17 cellular contexts compared by ENCODE assay signal in the genomic region with DNA sequence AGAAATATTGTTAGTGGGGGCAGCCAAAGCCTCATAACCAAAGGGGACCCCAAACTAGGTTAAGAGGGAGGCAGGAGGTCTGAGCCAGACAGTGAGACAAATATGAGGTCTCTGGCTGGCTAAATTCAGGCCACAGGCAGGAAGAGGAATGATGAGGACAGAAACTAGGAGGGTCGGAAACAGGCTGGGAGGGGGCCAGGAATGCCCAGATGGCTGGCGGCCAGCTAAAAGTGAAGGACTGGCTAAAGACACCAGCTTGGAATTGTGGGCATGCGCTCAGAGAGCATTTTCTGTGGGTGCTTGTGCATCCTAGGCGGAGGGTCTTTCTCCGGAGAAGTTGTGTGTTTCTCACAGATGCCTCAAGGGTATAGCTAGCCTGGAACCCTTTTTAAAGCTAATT.
DNase-seq lines count a peak whose midpoint lies in the region; ATAC-seq, FAIRE-seq and TF ChIP-seq lines count a peak whose summit lies in the region.
"Had no signal": no experiment of that assay in that cellular context is flagged by ENCODE, and none has a peak within 500 bp of the region (broad histone marks: within the 10 kb centered on the region; RNA-seq: fewer than 3 reads in every experiment).

No MANE protein-coding gene starts in this region.

- peaks cover 6% of the 10 kb centered on the region for H3K9me3 Mint-ChIP-seq in Calu3 (ENCODE audit: low read depth, unreplicated experiment)

- H3K27me3 ChIP-seq in breast epithelium (no peaks in the 10 kb centered on the region), esophagus squamous epithelium (no peaks in the 10 kb centered on the region), pancreas (no peaks in the 10 kb centered on the region), heart right ventricle (no peaks in the 10 kb centered on the region)

- BruUV-seq in Calu3 (replicated peaks; lab: Mats Ljungman, UMichigan) = no TSS peak

- H3K27ac ChIP-seq in breast epithelium (peak overlapping the region; percentile 85 to 90), esophagus squamous epithelium (peak overlapping the region; percentile 45 to 79 (median 76)), pancreas (peak overlapping the region; percentile 70 to 82 (median 78)), heart right ventricle (no peak overlapping the region)
- H3K27ac ChIP-seq: 22Rv1, GM23248 had no signal

- H3K36me3 Mint-ChIP-seq in Calu3 (ENCODE audit: insufficient read depth, unreplicated experiment) = peaks cover 5% of the 10 kb centered on the region
- H3K36me3 Mint-ChIP-seq: CD14-positive monocyte; CD8-positive, alpha-beta memory T cell had no signal

- FAIRE-seq in pancreas (lab: Jason Lieb, UNC) (no peak), D721Med (lab: Jason Lieb, UNC) (no peak)
- FAIRE-seq: GM12878, GM18507 had no signal

- no peak for TF ChIP-seq POLR2A in breast epithelium (IDR thresholded peaks at IDR 0.05)
- TF ChIP-seq POLR2A in esophagus squamous epithelium (IDR thresholded peaks at IDR 0.05) = no peak

- intact Hi-C loops in Calu3 (cut with micrococcal nuclease; ENCODE audit: unreplicated experiment) = loop anchor here (5.0 to 10.0 kb wide), 2 partner anchors 247 to 315 kb away; no protein-coding TSS in a partner anchor
- intact Hi-C loops in breast epithelium (cut with DNase I; ENCODE audit: low total_unique reads) = no loop called here
- intact Hi-C loops in esophagus squamous epithelium (cut with DNase I) = no loop called here
- intact Hi-C loops in pancreas (cut with DNase I) = loop anchor here in 1 of 3 donors (10.0 kb wide), 1 partner anchor 575 kb away; no protein-coding TSS in a partner anchor
- intact Hi-C loops in heart right ventricle (cut with DNase I) = loop anchor here in 5 of 10 donors (5.0 to 10.0 kb wide), 3 partner anchors 572 to 577 kb away; no protein-coding TSS in a partner anchor

- no peak for ATAC-seq in pancreas
- no peak for ATAC-seq in heart right ventricle
- ATAC-seq: GM12878 had no signal

- DNase-seq in Calu3 = no peak
- DNase-seq in breast epithelium (ENCODE audit: low spot score in 2 of 2) = peak in 1 of 2 donors; percentile 50
- no peak for DNase-seq in esophagus squamous epithelium (lab: John Stamatoyannopoulos, UW)
- peak in 1 of 6 donors; percentile 29 for DNase-seq in pancreas
- no peak for DNase-seq in T1000 (lab: John Stamatoyannopoulos, UW)
- no peak for DNase-seq in heart right ventricle
- no peak for DNase-seq in D721Med (ENCODE audit: insufficient read length, low spot score)
- DNase-seq in NCI-H1092 treated with DMSO at 0.1 percent for 48 hours (lab: John Stamatoyannopoulos, UW) = no peak
- DNase-seq: Caco-2; CD8-positive, alpha-beta memory T cell; DMS 273 treated with DMSO at 0.1 percent for 48 hours; GM23248; H7 had no signal

- peak overlapping the region; percentile 49 for H3K27ac Mint-ChIP-seq in Calu3 (ENCODE audit: unreplicated experiment)
- H3K27ac Mint-ChIP-seq: CD14-positive monocyte; CD8-positive, alpha-beta memory T cell had no signal

- H3K36me3 ChIP-seq in breast epithelium = no peaks in the 10 kb centered on the region
- H3K36me3 ChIP-seq in esophagus squamous epithelium = no peaks in the 10 kb centered on the region
- H3K36me3 ChIP-seq in pancreas = no peaks in the 10 kb centered on the region
- H3K36me3 ChIP-seq in heart right ventricle = no peaks in the 10 kb centered on the region

- CTCF ChIA-PET in Calu3 (lab: Charles Lee) = no interaction called here

- TF ChIP-seq CTCF in Calu3 (IDR thresholded peaks at IDR 0.05; ENCODE audit: unreplicated experiment) = no peak
- TF ChIP-seq CTCF in breast epithelium (IDR thresholded peaks at IDR 0.05) = no peak
- TF ChIP-seq CTCF in esophagus squamous epithelium (IDR thresholded peaks at IDR 0.05) = no peak
- no peak for TF ChIP-seq CTCF in pancreas (IDR thresholded peaks at IDR 0.05)
- TF ChIP-seq CTCF in heart right ventricle (IDR thresholded peaks at IDR 0.05) = no peak
- no peak for TF ChIP-seq CTCF in D721Med (IDR thresholded peaks at IDR 0.05; ENCODE audit: insufficient read depth, missing control alignments)

- peaks cover 43% of the 10 kb centered on the region for H3K4me1 Mint-ChIP-seq in Calu3 (ENCODE audit: low read depth, unreplicated experiment)
- H3K4me1 Mint-ChIP-seq: CD14-positive monocyte; CD8-positive, alpha-beta memory T cell had no signal

- no peaks in the 10 kb centered on the region for H3K27me3 Mint-ChIP-seq in Calu3 (ENCODE audit: unreplicated experiment)
- H3K27me3 Mint-ChIP-seq: CD8-positive, alpha-beta memory T cell had no signal

- H3K4me1 ChIP-seq in breast epithelium (peaks cover 0 to 6% of the 10 kb centered on the region in 2 donors), esophagus squamous epithelium (peaks cover 8 to 55% (median 36%) of the 10 kb centered on the region in 3 donors), pancreas (peaks cover 5 to 23% (median 11%) of the 10 kb centered on the region in 3 donors), heart right ventricle (peaks cover 0 to 11% (median 2%) of the 10 kb centered on the region in 9 donors)

- H3K4me3 Mint-ChIP-seq in Calu3 (ENCODE audit: low read depth, unreplicated experiment) = no peak overlapping the region
- H3K4me3 Mint-ChIP-seq: CD14-positive monocyte; CD8-positive, alpha-beta memory T cell had no signal

- WGBS in esophagus squamous epithelium, 2 donors = 74 to 83% methylated on average over 3 to 5 of the region's 5 CpGs
- 76 to 78% methylated on average over 5 of the region's 5 CpGs for WGBS in pancreas, 2 donors
- WGBS in heart right ventricle, 2 donors = 75 to 87% methylated on average over 5 of the region's 5 CpGs

- no peaks in the 10 kb centered on the region for H3K9me3 ChIP-seq in breast epithelium
- no peaks in the 10 kb centered on the region for H3K9me3 ChIP-seq in esophagus squamous epithelium
- no peaks in the 10 kb centered on the region for H3K9me3 ChIP-seq in pancreas
- peaks cover 0 to 7% (median 0%) of the 10 kb centered on the region in 11 donors for H3K9me3 ChIP-seq in heart right ventricle

- H3K4me3 ChIP-seq in breast epithelium (no peak overlapping the region), esophagus squamous epithelium (no peak overlapping the region), pancreas (peak overlapping the region in 2 of 4 donors; percentile 10 to 26), heart right ventricle (no peak overlapping the region)
- H3K4me3 ChIP-seq: GM12878, GM23248 had no signal

Comparison
In these comparisons a context has a peak if more than half of its experiments do, and no peak if none do; other contexts are left out.
1. H3K27ac ChIP-seq: peak in breast epithelium (2 of 2), esophagus squamous epithelium (4 of 4) and pancreas (4 of 4); none in heart right ventricle (0 of 10).